Comparison of ENCODE assay signal across 20 cellular contexts in genomic region chr6:167505199-167505598, GRCh38.
"Had no signal": no experiment of that assay in that cellular context is flagged by ENCODE, and none has a peak within 500 bp of the region (broad histone marks: within the 10 kb centered on the region; RNA-seq: fewer than 3 reads in every experiment).

No MANE protein-coding gene starts in this region.

- ATAC-seq: Panc1, PC-3, T-cell had no signal

- DNase-seq: Karpas-422, KG1, MG63, NCI-H1092, NCI-H1105 treated with DMSO at 0.1 percent for 48 hours, NCI-H1417 treated with DMSO at 0.1 percent for 48 hours, NCI-H146, NCI-H1930, NCI-H2081, NCI-H2107, NCI-H2227 treated with DMSO at 0.1 percent for 48 hours, NCI-H524 treated with DMSO at 0.1 percent for 48 hours, NCI-H69, NCI-H774, PC-3, SHP77, SK-N-SH, SW 1271, T-cell had no signal
